ENCODE assay signal across 8 cellular contexts in genomic region chr2:158191076-158191566, GRCh38.
DNase-seq lines count a peak whose midpoint lies in the region; ATAC-seq and TF ChIP-seq lines count a peak whose summit lies in the region.

No MANE protein-coding gene starts in this region.

- 33 to 45% methylated on average over 5 of the region's 5 CpGs for WGBS in heart right ventricle, 2 donors
- 6% methylated on average over 5 of the region's 5 CpGs for WGBS in right lobe of liver (ENCODE audit: insufficient coverage, low coverage, low lambda C conversion rate, missing lambda C conversion rate)

- no peaks in the 10 kb centered on the region for H3K9me3 Mint-ChIP-seq in activated B cell treated with CpG ODN at 0.5 μM for 24 hours

- H3K27ac Mint-ChIP-seq in activated B cell treated with CpG ODN at 0.5 μM for 24 hours: peak overlapping the region; percentile 94

- H3K27me3 ChIP-seq in heart right ventricle (no peaks in the 10 kb centered on the region), right lobe of liver (no peaks in the 10 kb centered on the region)
- H3K27me3 ChIP-seq in effector memory CD4-positive, alpha-beta T cell (replicated peaks; ENCODE audit: control insufficient read depth, insufficient read depth, low read length, poor library complexity, severe bottlenecking): no peaks in the 10 kb centered on the region

- ATAC-seq in heart right ventricle (no peak), Right ventricle myocardium inferior (no peak), HG03060 (IDR thresholded peaks at IDR 0.05; ENCODE audit: low read depth, unreplicated experiment) (peak; percentile 69), activated B cell treated with CpG ODN at 0.5 μM for 24 hours (ENCODE audit: low read depth) (peak; percentile 82), right lobe of liver (peak; percentile 35 to 64 (median 58)), left cardiac atrium (no peak)

- H3K9me3 ChIP-seq in heart right ventricle (no peaks in the 10 kb centered on the region), right lobe of liver (no peaks in the 10 kb centered on the region)
- no peaks in the 10 kb centered on the region for H3K9me3 ChIP-seq in effector memory CD4-positive, alpha-beta T cell (ENCODE audit: control insufficient read depth, low read length)

- TF ChIP-seq POLR2A in right lobe of liver (IDR thresholded peaks at IDR 0.05): no peak

- no peaks in the 10 kb centered on the region for H3K36me3 ChIP-seq in heart right ventricle
- H3K36me3 ChIP-seq in right lobe of liver: no peaks in the 10 kb centered on the region
- no peaks in the 10 kb centered on the region for H3K36me3 ChIP-seq in effector memory CD4-positive, alpha-beta T cell (ENCODE audit: control insufficient read depth, insufficient read depth, low read length)

- CTCF ChIA-PET in activated B cell treated with CpG ODN at 0.5 μM for 24 hours (lab: Charles Lee): interaction anchor here (1.9 kb wide), 1 partner anchor 27 kb away, joined by 4 read pairs; no protein-coding TSS in a partner anchor

- H3K4me1 ChIP-seq in heart right ventricle (peaks cover 0 to 23% (median 7%) of the 10 kb centered on the region in 9 donors), right lobe of liver (peaks cover 0 to 22% (median 4%) of the 10 kb centered on the region in 4 donors)
- no peaks in the 10 kb centered on the region for H3K4me1 ChIP-seq in effector memory CD4-positive, alpha-beta T cell (ENCODE audit: control insufficient read depth, insufficient read depth, low read length, poor library complexity, severe bottlenecking)

- intact Hi-C loops in heart right ventricle (cut with DNase I): no loop called here
- intact Hi-C loops in Right ventricle myocardium inferior (cut with DNase I): no loop called here
- intact Hi-C loops in activated B cell treated with CpG ODN at 0.5 μM for 24 hours (cut with micrococcal nuclease): loop anchor here (2.0 to 10.0 kb wide), 4 partner anchors 24 to 696 kb away; partner anchors contain the start of genes ACVR1, CCDC148 and PKP4
- intact Hi-C loops in right lobe of liver (cut with DNase I): no loop called here
- intact Hi-C loops in left cardiac atrium (cut with DNase I): no loop called here

- TF ChIP-seq CTCF in heart right ventricle (IDR thresholded peaks at IDR 0.05) (no peak), activated B cell treated with CpG ODN at 0.5 μM for 24 hours (IDR thresholded peaks at IDR 0.05) (no peak), right lobe of liver (IDR thresholded peaks at IDR 0.05) (no peak)

- H3K27ac ChIP-seq in heart right ventricle (peak overlapping the region in 6 of 10 donors; percentile 1 to 77 (median 52)), right lobe of liver (peak overlapping the region; percentile 20 to 36 (median 22))
- H3K27ac ChIP-seq in effector memory CD4-positive, alpha-beta T cell (ENCODE audit: insufficient read depth, low read length, poor library complexity, severe bottlenecking): no peak overlapping the region

- peak overlapping the region; percentile 80 for H3K4me3 Mint-ChIP-seq in activated B cell treated with CpG ODN at 0.5 μM for 24 hours

- POLR2A ChIA-PET in activated B cell treated with CpG ODN at 0.5 μM for 24 hours (lab: Charles Lee): no interaction called here

- no peaks in the 10 kb centered on the region for H3K36me3 Mint-ChIP-seq in activated B cell treated with CpG ODN at 0.5 μM for 24 hours (ENCODE audit: low read depth)

- H3K4me1 Mint-ChIP-seq in activated B cell treated with CpG ODN at 0.5 μM for 24 hours: peaks cover 31% of the 10 kb centered on the region

- DNase-seq in heart right ventricle: no peak
- DNase-seq in Right ventricle myocardium inferior (ENCODE audit: missing footprints): no peak
- no peak for DNase-seq in activated B cell treated with CpG ODN at 0.5 μM for 24 hours
- no peak for DNase-seq in right lobe of liver
- no peak for DNase-seq in effector memory CD4-positive, alpha-beta T cell
- DNase-seq in KG1 (lab: John Stamatoyannopoulos, UW): no peak
- no peak for DNase-seq in left cardiac atrium

- H3K4me3 ChIP-seq in heart right ventricle (peak overlapping the region in 6 of 10 donors; percentile 4 to 36 (median 28)), right lobe of liver (peak overlapping the region in 2 of 3 donors; percentile 14 to 20)
- H3K4me3 ChIP-seq in effector memory CD4-positive, alpha-beta T cell (ENCODE audit: insufficient read depth, low read depth, low read length, poor library complexity, severe bottlenecking): no peak overlapping the region

- H3K27me3 Mint-ChIP-seq in activated B cell treated with CpG ODN at 0.5 μM for 24 hours: no peaks in the 10 kb centered on the region

Comparison
In these comparisons a context has a peak if more than half of its experiments do, and no peak if none do; other contexts are left out.
1. ATAC-seq: peak in HG03060 (single experiment), activated B cell treated with CpG ODN at 0.5 μM for 24 hours (single experiment) and right lobe of liver (4 of 4); none in heart right ventricle (0 of 8), Right ventricle myocardium inferior (single experiment) and left cardiac atrium (0 of 2).